ENCODE assay signal across 24 cellular contexts in genomic region chr10:59243611-59244195, GRCh38.
"Had no signal": no experiment of that assay in that cellular context is flagged by ENCODE, and none has a peak within 500 bp of the region (broad histone marks: within the 10 kb centered on the region; RNA-seq: fewer than 3 reads in every experiment).

No MANE protein-coding gene starts in this region.

- H3K9me3 ChIP-seq: colonic mucosa, heart right ventricle, left ventricle myocardium inferior, lower lobe of right lung, sigmoid colon, stomach, thyroid gland, upper lobe of left lung had no signal

- H3K4me1 ChIP-seq: colonic mucosa, lower lobe of right lung, thyroid gland, upper lobe of left lung had no signal

- DNase-seq: cerebellar nuclear complex; colonic mucosa; dermis blood vessel endothelial cell; effector CD4-positive, alpha-beta T cell; endodermal cell; heart right ventricle; left cardiac atrium; left ventricle myocardium inferior; lower lobe of right lung; natural killer cell; posterior cingulate gyrus; sigmoid colon; stimulated activated CD4-positive, alpha-beta T cell treated with anti-CD3 and anti-CD28 coated beads, Interleukin-12 subunit alpha, Interleukin-12 subunit beta, amount 100 ng/mL, for 4 hours; stimulated activated naive CD4-positive, alpha-beta T cell; stomach; thyroid gland; upper lobe of left lung had no signal

- H3K4me3 Mint-ChIP-seq: endodermal cell, memory B cell, mesothelial cell of epicardium, natural killer cell, neural crest cell had no signal

- H3K9me3 Mint-ChIP-seq: memory B cell had no signal

- FAIRE-seq: frontal cortex, keratinocyte had no signal

- H3K27ac Mint-ChIP-seq: endodermal cell, memory B cell, mesothelial cell of epicardium, natural killer cell had no signal

- H3K27ac ChIP-seq: colonic mucosa, heart right ventricle, left ventricle myocardium inferior, lower lobe of right lung, sigmoid colon, skin epidermis, stomach, thyroid gland, upper lobe of left lung had no signal

- H3K27me3 ChIP-seq: colonic mucosa, heart right ventricle, sigmoid colon, stomach, thyroid gland, upper lobe of left lung had no signal

- H3K36me3 Mint-ChIP-seq: memory B cell, natural killer cell had no signal

- ATAC-seq: esophagus mucosa, heart right ventricle, left cardiac atrium, lower lobe of right lung, natural killer cell had no signal

- H3K36me3 ChIP-seq: colonic mucosa, left ventricle myocardium inferior, lower lobe of right lung, thyroid gland, upper lobe of left lung had no signal

- H3K4me3 ChIP-seq: colonic mucosa, heart right ventricle, left ventricle myocardium inferior, lower lobe of right lung, sigmoid colon, skin epidermis, stomach, thyroid gland, upper lobe of left lung had no signal

- H3K4me1 Mint-ChIP-seq: endodermal cell, memory B cell, natural killer cell had no signal
